Comparison of ENCODE assay signal across 1 cellular context in the genomic region with DNA sequence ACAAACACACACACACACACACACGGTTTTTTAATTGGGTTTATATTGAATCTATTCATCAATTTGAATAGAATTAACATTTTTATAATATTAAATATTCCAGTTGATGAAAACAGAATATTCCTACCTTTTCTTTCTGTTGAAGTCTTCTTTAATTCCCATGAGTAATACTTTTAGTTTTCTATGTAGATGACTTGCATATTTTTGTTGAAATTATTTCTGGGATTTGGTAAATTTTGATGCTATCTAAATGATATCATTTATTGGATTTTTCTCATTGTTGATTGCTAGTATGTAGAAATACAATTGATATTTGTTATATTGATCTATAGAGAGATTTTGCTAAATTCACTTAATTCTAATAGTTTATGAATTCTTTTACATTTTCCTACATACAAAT.
TF ChIP-seq lines count a peak whose summit lies in the region.

No MANE protein-coding gene starts in this region.

TF ChIP-seq in HepG2, 621 proteins besides CTCF, POLR2A, EP300 and RAD21 (continued from another document):
- TF ChIP-seq, protein P1, sequence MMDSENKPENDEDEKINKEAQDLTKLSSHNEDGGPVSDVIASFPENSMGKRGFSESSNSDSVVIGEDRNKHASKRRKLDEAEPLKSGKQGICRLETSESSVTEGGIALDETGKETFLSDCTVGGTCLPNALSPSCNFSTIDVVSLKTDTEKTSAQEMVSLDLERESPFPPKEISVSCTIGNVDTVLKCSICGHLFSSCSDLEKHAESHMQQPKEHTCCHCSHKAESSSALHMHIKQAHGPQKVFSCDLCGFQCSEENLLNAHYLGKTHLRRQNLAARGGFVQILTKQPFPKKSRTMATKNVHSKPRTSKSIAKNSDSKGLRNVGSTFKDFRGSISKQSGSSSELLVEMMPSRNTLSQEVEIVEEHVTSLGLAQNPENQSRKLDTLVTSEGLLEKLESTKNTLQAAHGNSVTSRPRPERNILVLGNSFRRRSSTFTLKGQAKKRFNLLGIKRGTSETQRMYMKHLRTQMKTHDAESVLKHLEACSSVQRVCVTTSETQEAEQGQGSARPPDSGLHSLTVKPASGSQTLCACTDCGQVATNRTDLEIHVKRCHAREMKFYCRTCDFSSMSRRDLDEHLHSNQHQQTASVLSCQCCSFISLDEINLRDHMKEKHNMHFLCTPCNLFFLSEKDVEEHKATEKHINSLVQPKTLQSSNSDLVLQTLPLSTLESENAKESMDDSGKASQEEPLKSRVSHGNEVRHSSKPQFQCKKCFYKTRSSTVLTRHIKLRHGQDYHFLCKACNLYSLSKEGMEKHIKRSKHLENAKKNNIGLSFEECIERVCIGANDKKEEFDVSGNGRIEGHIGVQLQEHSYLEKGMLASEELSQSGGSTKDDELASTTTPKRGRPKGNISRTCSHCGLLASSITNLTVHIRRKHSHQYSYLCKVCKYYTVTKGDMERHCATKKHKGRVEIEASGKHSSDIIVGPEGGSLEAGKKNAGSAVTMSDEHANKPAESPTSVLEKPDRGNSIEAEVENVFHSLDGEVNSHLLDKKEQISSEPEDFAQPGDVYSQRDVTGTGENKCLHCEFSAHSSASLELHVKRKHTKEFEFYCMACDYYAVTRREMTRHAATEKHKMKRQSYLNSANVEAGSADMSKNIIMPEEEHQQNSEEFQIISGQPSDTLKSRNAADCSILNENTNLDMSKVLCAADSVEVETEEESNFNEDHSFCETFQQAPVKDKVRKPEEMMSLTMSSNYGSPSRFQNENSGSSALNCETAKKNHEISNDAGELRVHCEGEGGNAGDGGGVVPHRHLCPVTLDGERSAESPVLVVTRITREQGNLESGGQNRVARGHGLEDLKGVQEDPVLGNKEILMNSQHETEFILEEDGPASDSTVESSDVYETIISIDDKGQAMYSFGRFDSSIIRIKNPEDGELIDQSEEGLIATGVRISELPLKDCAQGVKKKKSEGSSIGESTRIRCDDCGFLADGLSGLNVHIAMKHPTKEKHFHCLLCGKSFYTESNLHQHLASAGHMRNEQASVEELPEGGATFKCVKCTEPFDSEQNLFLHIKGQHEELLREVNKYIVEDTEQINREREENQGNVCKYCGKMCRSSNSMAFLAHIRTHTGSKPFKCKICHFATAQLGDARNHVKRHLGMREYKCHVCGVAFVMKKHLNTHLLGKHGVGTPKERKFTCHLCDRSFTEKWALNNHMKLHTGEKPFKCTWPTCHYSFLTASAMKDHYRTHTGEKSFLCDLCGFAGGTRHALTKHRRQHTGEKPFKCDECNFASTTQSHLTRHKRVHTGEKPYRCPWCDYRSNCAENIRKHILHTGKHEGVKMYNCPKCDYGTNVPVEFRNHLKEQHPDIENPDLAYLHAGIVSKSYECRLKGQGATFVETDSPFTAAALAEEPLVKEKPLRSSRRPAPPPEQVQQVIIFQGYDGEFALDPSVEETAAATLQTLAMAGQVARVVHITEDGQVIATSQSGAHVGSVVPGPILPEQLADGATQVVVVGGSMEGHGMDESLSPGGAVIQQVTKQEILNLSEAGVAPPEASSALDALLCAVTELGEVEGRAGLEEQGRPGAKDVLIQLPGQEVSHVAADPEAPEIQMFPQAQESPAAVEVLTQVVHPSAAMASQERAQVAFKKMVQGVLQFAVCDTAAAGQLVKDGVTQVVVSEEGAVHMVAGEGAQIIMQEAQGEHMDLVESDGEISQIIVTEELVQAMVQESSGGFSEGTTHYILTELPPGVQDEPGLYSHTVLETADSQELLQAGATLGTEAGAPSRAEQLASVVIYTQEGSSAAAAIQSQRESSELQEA (CRISPR knock-in tag; IDR thresholded peaks at IDR 0.05; ENCODE audit: not compliant biosample characterization) = no peak
